In the genomic region with DNA sequence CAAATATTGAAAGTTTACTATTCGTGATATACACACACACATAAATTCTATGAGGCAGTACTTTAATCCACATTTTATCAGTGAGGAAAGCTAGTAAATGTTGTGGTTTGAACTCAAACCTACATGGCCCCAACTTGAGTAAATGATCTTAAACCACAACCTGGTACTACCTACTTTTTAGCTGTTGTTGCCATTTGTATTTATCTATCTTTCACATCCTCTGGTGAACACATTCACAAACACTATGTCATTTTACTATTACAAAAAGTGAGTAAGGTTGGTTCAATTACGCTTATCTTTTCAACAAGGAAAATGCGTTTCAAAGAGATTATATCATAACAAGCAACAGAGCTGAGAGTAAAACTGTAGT, we compare ENCODE assay signal across 14 cellular contexts.
DNase-seq lines count a peak whose midpoint lies in the region; ATAC-seq, FAIRE-seq and TF ChIP-seq lines count a peak whose summit lies in the region.
"Had no signal": no experiment of that assay in that cellular context is flagged by ENCODE, and none has a peak within 500 bp of the region (broad histone marks: within the 10 kb centered on the region; RNA-seq: fewer than 3 reads in every experiment).

No MANE protein-coding gene starts in this region.

- no peaks in the 10 kb centered on the region for H3K27me3 Mint-ChIP-seq in HFFc6 (ENCODE audit: insufficient read depth)
- H3K27me3 Mint-ChIP-seq in astrocyte (ENCODE audit: low read depth, unreplicated experiment), result no peaks in the 10 kb centered on the region

- FAIRE-seq in astrocyte (lab: Jason Lieb, UNC), result peak; percentile 88
- FAIRE-seq: HTR-8/SVneo had no signal

- H3K4me2 ChIP-seq in astrocyte (ENCODE audit: low read length), result peak overlapping the region; percentile 5
- H3K4me2 ChIP-seq: PC-9 had no signal

- H3K36me3 Mint-ChIP-seq in HFFc6 (ENCODE audit: low read depth), result peaks cover 13% of the 10 kb centered on the region; the same call in 1 of the 2 replicates
- H3K36me3 Mint-ChIP-seq in astrocyte (ENCODE audit: low read depth, unreplicated experiment), result no peaks in the 10 kb centered on the region

- no peaks in the 10 kb centered on the region for H3K79me2 ChIP-seq in astrocyte (ENCODE audit: insufficient read depth, low read length)

- H3K4me3 Mint-ChIP-seq in HFFc6 (no peak overlapping the region), astrocyte (ENCODE audit: unreplicated experiment) (no peak overlapping the region)

- DNase-seq in HFFc6, result peak; percentile 2
- DNase-seq in astrocyte (ENCODE audit: low read depth), result peak; percentile 0
- peak; percentile 58 for DNase-seq in kidney glomerular epithelial cell (lab: John Stamatoyannopoulos, UW)
- no peak for DNase-seq in activated CD4-positive, alpha-beta T cell treated with anti-CD3 and anti-CD28 coated beads, Interleukin-2, amount 50 U/mL, for 1 hour
- no peak for DNase-seq in stimulated activated naive CD4-positive, alpha-beta T cell (lab: John Stamatoyannopoulos, UW)
- DNase-seq in GM10248 (ENCODE audit: extremely low spot score), result no peak
- DNase-seq in stimulated activated naive CD8-positive, alpha-beta T cell treated with anti-CD3 and anti-CD28 coated beads, Interleukin-15, Interleukin-2, amounts not matched to agents 100 U/mL and 50 U/mL, for 24 hours, result no peak
- DNase-seq: C1 segment of cervical spinal cord, NCI-H1436, NCI-H2029 treated with DMSO at 0.1 percent for 48 hours, NCI-H2227 treated with DMSO at 0.1 percent for 48 hours, PC-9 had no signal

- H3K9me3 ChIP-seq in astrocyte (ENCODE audit: insufficient read depth, low read depth, low read length), result peaks cover 2% of the 10 kb centered on the region

- no peaks in the 10 kb centered on the region for H3K4me1 ChIP-seq in astrocyte (ENCODE audit: insufficient read depth, low read length)

- H3K9me3 Mint-ChIP-seq in HFFc6 (peaks cover 15% of the 10 kb centered on the region), astrocyte (ENCODE audit: unreplicated experiment) (no peaks in the 10 kb centered on the region)

- no peak overlapping the region for H2AFZ ChIP-seq in astrocyte (ENCODE audit: low read depth, low read length)
- H2AFZ ChIP-seq: PC-9 had no signal

- no peak overlapping the region for H3K9ac ChIP-seq in astrocyte (ENCODE audit: low read length)

- H3K27me3 ChIP-seq in astrocyte (ENCODE audit: insufficient read depth, low read length), result no peaks in the 10 kb centered on the region

- no peak for TF ChIP-seq CTCF in HFFc6 (IDR thresholded peaks at IDR 0.05)
- no peak for TF ChIP-seq CTCF in astrocyte (IDR thresholded peaks at IDR 0.05; ENCODE audit: insufficient read depth, low read depth, low read length)
- no peak for TF ChIP-seq CTCF in GM10248 (IDR thresholded peaks at IDR 0.05; ENCODE audit: control extremely low read depth, extremely low read depth, low read depth, missing control alignments)

- no peak for ATAC-seq in stimulated activated naive CD8-positive, alpha-beta T cell treated with anti-CD3 and anti-CD28 coated beads, Interleukin-15, Interleukin-2, amounts not matched to agents 100 U/mL and 50 U/mL, for 24 hours
- ATAC-seq: HCT116 had no signal

- POLR2A ChIA-PET in GM10248 (lab: Yijun Ruan, JAX), result no interaction called here

- H3K4me1 Mint-ChIP-seq in HFFc6 (ENCODE audit: low read depth) (no peaks in the 10 kb centered on the region), astrocyte (ENCODE audit: low read depth, unreplicated experiment) (peaks cover 26% of the 10 kb centered on the region)

- no peak overlapping the region for H3K27ac ChIP-seq in astrocyte (ENCODE audit: low read depth, low read length)
- H3K27ac ChIP-seq: PC-9 had no signal

- CTCF ChIA-PET in GM10248 (lab: Yijun Ruan, JAX), result interaction anchor here (1.1 kb wide), 1 partner anchor 33 kb away, joined by 3 read pairs; no protein-coding TSS in a partner anchor

- no peaks in the 10 kb centered on the region for H4K20me1 ChIP-seq in astrocyte (ENCODE audit: insufficient read depth, low read length)

- H3K27ac Mint-ChIP-seq in HFFc6 (no peak overlapping the region), astrocyte (ENCODE audit: unreplicated experiment) (peak overlapping the region; percentile 51)

- H3K4me3 ChIP-seq in astrocyte (ENCODE audit: insufficient read depth, low read depth, low read length), result no peak overlapping the region
- H3K4me3 ChIP-seq: PC-9 had no signal

- no peaks in the 10 kb centered on the region for H3K36me3 ChIP-seq in astrocyte (ENCODE audit: insufficient read depth, low read length)

Comparison
In these comparisons a context has a peak if more than half of its experiments do, and no peak if none do; other contexts are left out.
1. DNase-seq: peak in HFFc6 (single experiment), astrocyte (single experiment) and kidney glomerular epithelial cell (single experiment); none in activated CD4-positive, alpha-beta T cell treated with anti-CD3 and anti-CD28 coated beads, Interleukin-2, amount 50 U/mL, for 1 hour (single experiment), stimulated activated naive CD4-positive, alpha-beta T cell (0 of 6), GM10248 (single experiment) and stimulated activated naive CD8-positive, alpha-beta T cell treated with anti-CD3 and anti-CD28 coated beads, Interleukin-15, Interleukin-2, amounts not matched to agents 100 U/mL and 50 U/mL, for 24 hours (single experiment).